ENCODE assay signal across 1 cellular context in the genomic region with DNA sequence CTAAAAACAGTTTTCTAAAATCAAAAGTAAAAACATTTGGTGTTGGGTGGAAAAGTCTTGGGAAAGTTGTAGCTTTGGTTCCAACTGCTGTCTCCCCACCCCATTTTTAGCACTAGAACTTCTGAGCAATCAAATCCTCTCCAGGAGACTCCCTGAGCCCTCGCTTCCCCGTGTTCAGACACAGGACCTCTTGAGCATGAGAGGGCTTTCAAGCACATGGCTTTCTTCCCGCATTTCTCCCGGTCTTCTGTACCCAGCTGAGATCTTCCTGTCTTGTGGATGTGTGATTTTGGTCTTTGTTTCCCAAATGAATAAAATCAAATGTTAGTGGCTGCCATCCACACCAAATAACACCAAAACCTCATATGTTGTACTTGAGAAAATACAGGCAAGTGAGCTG.
TF ChIP-seq lines count a peak whose summit lies in the region.

No MANE protein-coding gene starts in this region.

TF ChIP-seq in WTC11, 78 proteins besides CTCF, POLR2A, EP300 and RAD21 (continued from another document):
- TF ChIP-seq, protein P1, sequence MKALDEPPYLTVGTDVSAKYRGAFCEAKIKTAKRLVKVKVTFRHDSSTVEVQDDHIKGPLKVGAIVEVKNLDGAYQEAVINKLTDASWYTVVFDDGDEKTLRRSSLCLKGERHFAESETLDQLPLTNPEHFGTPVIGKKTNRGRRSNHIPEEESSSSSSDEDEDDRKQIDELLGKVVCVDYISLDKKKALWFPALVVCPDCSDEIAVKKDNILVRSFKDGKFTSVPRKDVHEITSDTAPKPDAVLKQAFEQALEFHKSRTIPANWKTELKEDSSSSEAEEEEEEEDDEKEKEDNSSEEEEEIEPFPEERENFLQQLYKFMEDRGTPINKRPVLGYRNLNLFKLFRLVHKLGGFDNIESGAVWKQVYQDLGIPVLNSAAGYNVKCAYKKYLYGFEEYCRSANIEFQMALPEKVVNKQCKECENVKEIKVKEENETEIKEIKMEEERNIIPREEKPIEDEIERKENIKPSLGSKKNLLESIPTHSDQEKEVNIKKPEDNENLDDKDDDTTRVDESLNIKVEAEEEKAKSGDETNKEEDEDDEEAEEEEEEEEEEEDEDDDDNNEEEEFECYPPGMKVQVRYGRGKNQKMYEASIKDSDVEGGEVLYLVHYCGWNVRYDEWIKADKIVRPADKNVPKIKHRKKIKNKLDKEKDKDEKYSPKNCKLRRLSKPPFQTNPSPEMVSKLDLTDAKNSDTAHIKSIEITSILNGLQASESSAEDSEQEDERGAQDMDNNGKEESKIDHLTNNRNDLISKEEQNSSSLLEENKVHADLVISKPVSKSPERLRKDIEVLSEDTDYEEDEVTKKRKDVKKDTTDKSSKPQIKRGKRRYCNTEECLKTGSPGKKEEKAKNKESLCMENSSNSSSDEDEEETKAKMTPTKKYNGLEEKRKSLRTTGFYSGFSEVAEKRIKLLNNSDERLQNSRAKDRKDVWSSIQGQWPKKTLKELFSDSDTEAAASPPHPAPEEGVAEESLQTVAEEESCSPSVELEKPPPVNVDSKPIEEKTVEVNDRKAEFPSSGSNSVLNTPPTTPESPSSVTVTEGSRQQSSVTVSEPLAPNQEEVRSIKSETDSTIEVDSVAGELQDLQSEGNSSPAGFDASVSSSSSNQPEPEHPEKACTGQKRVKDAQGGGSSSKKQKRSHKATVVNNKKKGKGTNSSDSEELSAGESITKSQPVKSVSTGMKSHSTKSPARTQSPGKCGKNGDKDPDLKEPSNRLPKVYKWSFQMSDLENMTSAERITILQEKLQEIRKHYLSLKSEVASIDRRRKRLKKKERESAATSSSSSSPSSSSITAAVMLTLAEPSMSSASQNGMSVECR (CRISPR knock-in tag; IDR thresholded peaks at IDR 0.05; ENCODE audit: borderline replicate concordance) = no peak
- TF ChIP-seq TCF7 (CRISPR knock-in tag; IDR thresholded peaks at IDR 0.05; ENCODE audit: low read depth) = no peak
- TF ChIP-seq KAT7 (CRISPR knock-in tag; IDR thresholded peaks at IDR 0.05; ENCODE audit: borderline replicate concordance) = no peak
- no peak for TF ChIP-seq ZNF219 (CRISPR knock-in tag; IDR thresholded peaks at IDR 0.05; ENCODE audit: borderline replicate concordance)
- TF ChIP-seq NR3C1 (CRISPR knock-in tag; conservative IDR thresholded peaks at IDR 0.05; ENCODE audit: low read depth) = no peak
- no peak for TF ChIP-seq SP1 (CRISPR knock-in tag; conservative IDR thresholded peaks at IDR 0.05)
- TF ChIP-seq FOXK1 (CRISPR knock-in tag; IDR thresholded peaks at IDR 0.05) = no peak
- TF ChIP-seq, protein P2, sequence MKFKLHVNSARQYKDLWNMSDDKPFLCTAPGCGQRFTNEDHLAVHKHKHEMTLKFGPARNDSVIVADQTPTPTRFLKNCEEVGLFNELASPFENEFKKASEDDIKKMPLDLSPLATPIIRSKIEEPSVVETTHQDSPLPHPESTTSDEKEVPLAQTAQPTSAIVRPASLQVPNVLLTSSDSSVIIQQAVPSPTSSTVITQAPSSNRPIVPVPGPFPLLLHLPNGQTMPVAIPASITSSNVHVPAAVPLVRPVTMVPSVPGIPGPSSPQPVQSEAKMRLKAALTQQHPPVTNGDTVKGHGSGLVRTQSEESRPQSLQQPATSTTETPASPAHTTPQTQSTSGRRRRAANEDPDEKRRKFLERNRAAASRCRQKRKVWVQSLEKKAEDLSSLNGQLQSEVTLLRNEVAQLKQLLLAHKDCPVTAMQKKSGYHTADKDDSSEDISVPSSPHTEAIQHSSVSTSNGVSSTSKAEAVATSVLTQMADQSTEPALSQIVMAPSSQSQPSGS (CRISPR knock-in tag; IDR thresholded peaks at IDR 0.05; ENCODE audit: borderline replicate concordance, low read depth) = no peak
- TF ChIP-seq ZNF138 (CRISPR knock-in tag; conservative IDR thresholded peaks at IDR 0.05) = no peak
- TF ChIP-seq, protein P3, sequence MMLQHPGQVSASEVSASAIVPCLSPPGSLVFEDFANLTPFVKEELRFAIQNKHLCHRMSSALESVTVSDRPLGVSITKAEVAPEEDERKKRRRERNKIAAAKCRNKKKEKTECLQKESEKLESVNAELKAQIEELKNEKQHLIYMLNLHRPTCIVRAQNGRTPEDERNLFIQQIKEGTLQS (CRISPR knock-in tag; conservative IDR thresholded peaks at IDR 0.05) = no peak
- TF ChIP-seq, protein P4, sequence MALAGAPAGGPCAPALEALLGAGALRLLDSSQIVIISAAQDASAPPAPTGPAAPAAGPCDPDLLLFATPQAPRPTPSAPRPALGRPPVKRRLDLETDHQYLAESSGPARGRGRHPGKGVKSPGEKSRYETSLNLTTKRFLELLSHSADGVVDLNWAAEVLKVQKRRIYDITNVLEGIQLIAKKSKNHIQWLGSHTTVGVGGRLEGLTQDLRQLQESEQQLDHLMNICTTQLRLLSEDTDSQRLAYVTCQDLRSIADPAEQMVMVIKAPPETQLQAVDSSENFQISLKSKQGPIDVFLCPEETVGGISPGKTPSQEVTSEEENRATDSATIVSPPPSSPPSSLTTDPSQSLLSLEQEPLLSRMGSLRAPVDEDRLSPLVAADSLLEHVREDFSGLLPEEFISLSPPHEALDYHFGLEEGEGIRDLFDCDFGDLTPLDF (CRISPR knock-in tag; IDR thresholded peaks at IDR 0.05) = no peak
- TF ChIP-seq FOXP1 (CRISPR knock-in tag; IDR thresholded peaks at IDR 0.05; ENCODE audit: borderline replicate concordance) = no peak
- TF ChIP-seq, protein P5, sequence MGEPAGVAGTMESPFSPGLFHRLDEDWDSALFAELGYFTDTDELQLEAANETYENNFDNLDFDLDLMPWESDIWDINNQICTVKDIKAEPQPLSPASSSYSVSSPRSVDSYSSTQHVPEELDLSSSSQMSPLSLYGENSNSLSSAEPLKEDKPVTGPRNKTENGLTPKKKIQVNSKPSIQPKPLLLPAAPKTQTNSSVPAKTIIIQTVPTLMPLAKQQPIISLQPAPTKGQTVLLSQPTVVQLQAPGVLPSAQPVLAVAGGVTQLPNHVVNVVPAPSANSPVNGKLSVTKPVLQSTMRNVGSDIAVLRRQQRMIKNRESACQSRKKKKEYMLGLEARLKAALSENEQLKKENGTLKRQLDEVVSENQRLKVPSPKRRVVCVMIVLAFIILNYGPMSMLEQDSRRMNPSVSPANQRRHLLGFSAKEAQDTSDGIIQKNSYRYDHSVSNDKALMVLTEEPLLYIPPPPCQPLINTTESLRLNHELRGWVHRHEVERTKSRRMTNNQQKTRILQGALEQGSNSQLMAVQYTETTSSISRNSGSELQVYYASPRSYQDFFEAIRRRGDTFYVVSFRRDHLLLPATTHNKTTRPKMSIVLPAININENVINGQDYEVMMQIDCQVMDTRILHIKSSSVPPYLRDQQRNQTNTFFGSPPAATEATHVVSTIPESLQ (CRISPR knock-in tag; IDR thresholded peaks at IDR 0.05) = no peak
- no peak for TF ChIP-seq RELA (CRISPR knock-in tag; IDR thresholded peaks at IDR 0.05; ENCODE audit: borderline replicate concordance)
